In the genomic region with DNA sequence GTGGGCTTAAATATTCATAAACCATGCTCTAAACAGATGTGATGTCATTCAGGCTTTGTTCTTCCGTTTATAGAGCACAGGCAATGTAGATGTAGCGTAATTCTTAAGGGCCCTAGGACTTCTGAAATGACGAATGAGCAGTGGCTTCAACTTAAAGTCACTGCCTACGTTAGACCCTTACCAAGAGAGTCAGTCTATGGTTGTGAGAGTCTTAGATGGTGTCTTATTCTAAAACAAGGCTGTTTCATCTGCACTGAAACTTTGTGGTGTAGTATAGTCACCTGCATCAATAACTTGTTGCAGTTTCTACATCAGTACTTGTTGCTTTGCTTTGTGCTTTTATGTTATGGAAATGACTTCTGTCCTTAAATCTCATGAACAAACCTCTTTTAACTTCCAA, we compare ENCODE assay signal across 14 cellular contexts. TPM values are rescaled to one million over a fixed set of nuclear protein-coding genes. Genes with fewer than 3 reads are reported as not detected.
DNase-seq lines count a peak whose midpoint lies in the region; ATAC-seq and TF ChIP-seq lines count a peak whose summit lies in the region.
"Had no signal": no experiment of that assay in that cellular context is flagged by ENCODE, and none has a peak within 500 bp of the region (broad histone marks: within the 10 kb centered on the region; RNA-seq: fewer than 3 reads in every experiment).

No MANE protein-coding gene starts in this region.

- H3K9me3 ChIP-seq in thyroid gland: no peaks in the 10 kb centered on the region
- H3K9me3 ChIP-seq in neuronal stem cell (replicated peaks in 1 of 2; ENCODE audit: control insufficient read depth in 2 of 2, insufficient read depth in 1 of 2, low read depth in 1 of 2, low read length in 2 of 2): no peaks in the 10 kb centered on the region

- H2BK12ac ChIP-seq in neuronal stem cell (ENCODE audit: low read length): no peak overlapping the region

- no peak overlapping the region for H2BK120ac ChIP-seq in neuronal stem cell (ENCODE audit: low read depth, low read length)

- TF ChIP-seq CTCF in thyroid gland (IDR thresholded peaks at IDR 0.05): no peak

- no peak overlapping the region for H2BK5ac ChIP-seq in neuronal stem cell (ENCODE audit: low read length)

- 93 to 95% methylated on average over 4 of the region's 4 CpGs for WGBS in thyroid gland, 2 donors
- no CpG with 5 or more reads among the region's 4 CpGs for WGBS in neuronal stem cell (ENCODE audit: extremely low coverage in 2 of 2, insufficient read length in 2 of 2, insufficient replicate concordance in 1 of 2), 2 donors

- TF ChIP-seq POLR2A in thyroid gland (IDR thresholded peaks at IDR 0.05): no peak

- H3K27me3 ChIP-seq in thyroid gland: no peaks in the 10 kb centered on the region
- no peaks in the 10 kb centered on the region for H3K27me3 ChIP-seq in neuronal stem cell (ENCODE audit: control insufficient read depth in 3 of 3, insufficient read depth in 3 of 3, low read depth in 1 of 3, low read length in 3 of 3)

- H4K8ac ChIP-seq in neuronal stem cell (ENCODE audit: low read depth, low read length): no peak overlapping the region

- H3K27ac ChIP-seq in thyroid gland (no peak overlapping the region), neuronal stem cell (replicated peaks; ENCODE audit: low read length) (no peak overlapping the region)

- no peak overlapping the region for H2BK15ac ChIP-seq in neuronal stem cell (ENCODE audit: low read length)

- no peak overlapping the region for H2AK5ac ChIP-seq in neuronal stem cell (ENCODE audit: low read depth, low read length)

- H3K36me3 ChIP-seq in thyroid gland (no peaks in the 10 kb centered on the region), neuronal stem cell (replicated peaks in 1 of 2; ENCODE audit: control insufficient read depth in 2 of 2, insufficient read depth in 2 of 2, low read length in 2 of 2) (peaks cover 0 to 90% of the 10 kb centered on the region in 2 donors)

- no peak overlapping the region for H3K4me3 ChIP-seq in thyroid gland (replicated peaks in 1 of 3)
- H3K4me3 ChIP-seq in neuronal stem cell (ENCODE audit: low read length in 2 of 2): no peak overlapping the region

- H3K23ac ChIP-seq in neuronal stem cell (ENCODE audit: low read depth, low read length, poor library complexity): no peak overlapping the region

- intact Hi-C loops in thyroid gland (cut with DNase I): no loop called here

- ATAC-seq in GM18861 (IDR thresholded peaks at IDR 0.05; ENCODE audit: unreplicated experiment): peak; percentile 99
- peak; percentile 99 for ATAC-seq in GM19468 (IDR thresholded peaks at IDR 0.05; ENCODE audit: extremely low read depth, unreplicated experiment)
- peak; percentile 100 for ATAC-seq in HG02885 (IDR thresholded peaks at IDR 0.05; ENCODE audit: poor library complexity, unreplicated experiment)
- peak; percentile 99 for ATAC-seq in HG03558 (IDR thresholded peaks at IDR 0.05; ENCODE audit: extremely low read depth, unreplicated experiment)
- ATAC-seq: stimulated activated naive B cell treated with anti-CD40 and anti-IgM and Interleukin-4, amounts not matched to agents 10 μg/mL and 1 μg/mL and 100 μg/mL, for 72 hours had no signal

- no peak for DNase-seq in thyroid gland
- DNase-seq in neuronal stem cell (ENCODE audit: low spot score): no peak
- no peak for DNase-seq in SW480 (ENCODE audit: low spot score)
- no peak for DNase-seq in midbrain (lab: John Stamatoyannopoulos, UW)
- DNase-seq: activated CD8-positive, alpha-beta memory T cell treated with anti-CD3 and anti-CD28 coated beads, Interleukin-2, amount 50 U/mL, for 4 hours; caudate nucleus; IMR-90; NCI-H2029 treated with DMSO at 0.1 percent for 48 hours; nephron progenitor cell; stimulated activated naive B cell treated with anti-CD40 and anti-IgM and Interleukin-4, amounts not matched to agents 10 μg/mL and 1 μg/mL and 100 μg/mL, for 72 hours had no signal

- H2AFZ ChIP-seq in neuronal stem cell (ENCODE audit: low read length): no peak overlapping the region

- no peak overlapping the region for H4K91ac ChIP-seq in neuronal stem cell (ENCODE audit: low read depth, low read length, poor library complexity)

- no peak overlapping the region for H3K14ac ChIP-seq in neuronal stem cell (ENCODE audit: low read length)

- no peak overlapping the region for H3K9ac ChIP-seq in neuronal stem cell (ENCODE audit: low read depth, low read length, poor library complexity)

- no peak overlapping the region for H3K4ac ChIP-seq in neuronal stem cell (ENCODE audit: low read length)

- H3K4me2 ChIP-seq in neuronal stem cell (ENCODE audit: insufficient read depth, low read length, poor library complexity, severe bottlenecking): no peak overlapping the region

- H3K4me1 ChIP-seq in thyroid gland (no peaks in the 10 kb centered on the region), neuronal stem cell (ENCODE audit: control insufficient read depth in 2 of 2, insufficient read depth in 1 of 2, low read depth in 1 of 2, low read length in 2 of 2) (no peaks in the 10 kb centered on the region)

- H3K18ac ChIP-seq in neuronal stem cell (ENCODE audit: low read length): no peak overlapping the region

- no peaks in the 10 kb centered on the region for H3K79me1 ChIP-seq in neuronal stem cell (ENCODE audit: low read depth, low read length)

RNA-seq across cellular contexts. Expression of a gene that starts 56.0 kb away (rescaled TPM):
- 10 to 100 TPM; 61.3 to 77.4 (median 72.5) TPM for total RNA-seq in thyroid gland
- polyA plus RNA-seq in neuronal stem cell (2013, experiment 1 of 2): 21.8 TPM
- polyA plus RNA-seq in neuronal stem cell (2013, experiment 2 of 2): 24.1 TPM
